Comparison of ENCODE assay signal across 12 cellular contexts in genomic region chr5:172149073-172149472, GRCh38.
DNase-seq lines count a peak whose midpoint lies in the region; ATAC-seq and TF ChIP-seq lines count a peak whose summit lies in the region.
"Had no signal": no experiment of that assay in that cellular context is flagged by ENCODE, and none has a peak within 500 bp of the region (broad histone marks: within the 10 kb centered on the region; RNA-seq: fewer than 3 reads in every experiment).

No MANE protein-coding gene starts in this region.

- no peak overlapping the region for H3K4me3 ChIP-seq in AG09309 (ENCODE audit: control insufficient read depth, low read depth, low read length)
- no peak overlapping the region for H3K4me3 ChIP-seq in adipocyte (ENCODE audit: low read length)
- H3K4me3 ChIP-seq in coronary artery, result no peak overlapping the region

- H3K4me1 ChIP-seq in adipocyte (ENCODE audit: control insufficient read depth, insufficient read depth, low read length), result peaks cover 16% of the 10 kb centered on the region

- in situ Hi-C loops in GM13977 (cut with MboI; ENCODE audit: low pct_unique_long_range_greater_than_20kb, low sequenced_read_pairs, unreplicated experiment), result no loop called here

- H3K27me3 ChIP-seq in adipocyte (replicated peaks; ENCODE audit: control insufficient read depth, insufficient read depth, low read length), result no peaks in the 10 kb centered on the region

- no peaks in the 10 kb centered on the region for H3K9me3 ChIP-seq in adipocyte (ENCODE audit: control insufficient read depth, low read length)

- H3K36me3 ChIP-seq in adipocyte (ENCODE audit: control insufficient read depth, insufficient read depth, low read length, severe bottlenecking), result peaks cover 33% of the 10 kb centered on the region
- H3K36me3 ChIP-seq: WERI-Rb-1 had no signal

- H3K27ac ChIP-seq in coronary artery, result peak overlapping the region in 1 of 2 donors; percentile 7
- H3K27ac ChIP-seq: WERI-Rb-1 had no signal

- ATAC-seq in HG02759 (IDR thresholded peaks at IDR 0.05; ENCODE audit: unreplicated experiment), result no peak

- no peak overlapping the region for H3K9ac ChIP-seq in adipocyte (ENCODE audit: low read length)

- DNase-seq in AG09309 (ENCODE audit: low read depth) (peak; percentile 14), ELF-1 (ENCODE audit: low read depth, low spot score) (peak; percentile 66), adipocyte (ENCODE audit: low read depth) (peak; percentile 44), kidney glomerular epithelial cell (lab: John Stamatoyannopoulos, UW) (peak; percentile 1), GM13977 (ENCODE audit: low spot score) (no peak), coronary artery (ENCODE audit: low spot score) (no peak)
- DNase-seq in stimulated activated CD4-positive, alpha-beta T cell treated with anti-CD3 and anti-CD28 coated beads, Interleukin-4, amount 100 ng/mL, for 4 hours, result no peak
- DNase-seq: effector CD8-positive, alpha-beta T cell; NCI-H69; Right ventricle myocardium superior; WERI-Rb-1 had no signal

- no peak for TF ChIP-seq CTCF in AG09309 (IDR thresholded peaks at IDR 0.05; ENCODE audit: control insufficient read depth, insufficient read depth, low read depth, low read length, missing control alignments)
- no peak for TF ChIP-seq CTCF in GM13977 (IDR thresholded peaks at IDR 0.05; ENCODE audit: extremely low read depth, insufficient read depth, missing control alignments)
- no peak for TF ChIP-seq CTCF in coronary artery (IDR thresholded peaks at IDR 0.05)

Comparison
In these comparisons a context has a peak if more than half of its experiments do, and no peak if none do; other contexts are left out.
1. DNase-seq: peak in AG09309 (single experiment), ELF-1 (single experiment), adipocyte (single experiment) and kidney glomerular epithelial cell (single experiment); none in GM13977 (single experiment), stimulated activated CD4-positive, alpha-beta T cell treated with anti-CD3 and anti-CD28 coated beads, Interleukin-4, amount 100 ng/mL, for 4 hours (0 of 2) and coronary artery (single experiment).